Comparison of ENCODE assay signal across 1 cellular context in genomic region chr1:50968884-50969610, GRCh38.
TF ChIP-seq lines count a peak whose summit lies in the region.

No MANE protein-coding gene starts in this region.

TF ChIP-seq in HepG2, 621 proteins besides CTCF, POLR2A, EP300 and RAD21 (continued from another document and continues in another):
- TF ChIP-seq HMGXB3 (CRISPR knock-in tag; IDR thresholded peaks at IDR 0.05; ENCODE audit: borderline replicate concordance) (no peak), THAP11 (CRISPR knock-in tag; IDR thresholded peaks at IDR 0.05) (no peak), PRDM10 (CRISPR knock-in tag; IDR thresholded peaks at IDR 0.05; ENCODE audit: low read depth) (no peak), ZNF724P (CRISPR knock-in tag; IDR thresholded peaks at IDR 0.05; ENCODE audit: borderline replicate concordance) (no peak), ETV6 (CRISPR knock-in tag; conservative IDR thresholded peaks at IDR 0.05) (no peak), ZNF674 (CRISPR knock-in tag; IDR thresholded peaks at IDR 0.05; ENCODE audit: low read depth) (no peak), HOXA9 (CRISPR knock-in tag; IDR thresholded peaks at IDR 0.05; ENCODE audit: borderline replicate concordance) (no peak), ZNF124 (CRISPR knock-in tag; IDR thresholded peaks at IDR 0.05) (no peak), ZXDC (CRISPR knock-in tag; IDR thresholded peaks at IDR 0.05) (no peak), KDM6A (CRISPR knock-in tag; IDR thresholded peaks at IDR 0.05; ENCODE audit: low read depth) (no peak), GTF2F1 (IDR thresholded peaks at IDR 0.05; ENCODE audit: low read length) (no peak), GRHL1 (CRISPR knock-in tag; conservative IDR thresholded peaks at IDR 0.05) (no peak), ZNF550 (CRISPR knock-in tag; IDR thresholded peaks at IDR 0.05; ENCODE audit: borderline replicate concordance) (no peak), YY1 (IDR thresholded peaks at IDR 0.05; ENCODE audit: insufficient read depth, insufficient replicate concordance, low read depth, low read length) (no peak), ZNF841 (CRISPR knock-in tag; IDR thresholded peaks at IDR 0.05; ENCODE audit: borderline replicate concordance) (no peak), ZFP90 (CRISPR knock-in tag; IDR thresholded peaks at IDR 0.05; ENCODE audit: borderline replicate concordance) (no peak), PRPF4 (IDR thresholded peaks at IDR 0.05; ENCODE audit: low read depth, low read length, poor library complexity, severe bottlenecking) (no peak), NFATC3 (CRISPR knock-in tag; IDR thresholded peaks at IDR 0.05) (no peak), ATF4 (CRISPR knock-in tag; IDR thresholded peaks at IDR 0.05) (no peak), IKZF1 (IDR thresholded peaks at IDR 0.05) (no peak), ZNF891 (CRISPR knock-in tag; IDR thresholded peaks at IDR 0.05) (no peak), FOXA3 (CRISPR knock-in tag; IDR thresholded peaks at IDR 0.05) (no peak), ZBTB43 (CRISPR knock-in tag; conservative IDR thresholded peaks at IDR 0.05) (no peak), PLRG1 (conservative IDR thresholded peaks at IDR 0.05) (no peak), GPN1 (CRISPR knock-in tag; IDR thresholded peaks at IDR 0.05; ENCODE audit: borderline replicate concordance) (no peak), ZNF713 (CRISPR knock-in tag; IDR thresholded peaks at IDR 0.05) (no peak), ZBTB34 (CRISPR knock-in tag; IDR thresholded peaks at IDR 0.05) (no peak), ZNF446 (CRISPR knock-in tag; IDR thresholded peaks at IDR 0.05) (no peak; the same call in 1 of the 2 replicates), ZNF17 (CRISPR knock-in tag; IDR thresholded peaks at IDR 0.05) (no peak), TFDP2 (CRISPR knock-in tag; IDR thresholded peaks at IDR 0.05) (no peak), NR2F1 (CRISPR knock-in tag; IDR thresholded peaks at IDR 0.05) (no peak), ZNF589 (CRISPR knock-in tag; conservative IDR thresholded peaks at IDR 0.05) (0 out of 2 replicates have a peak, but pooled peaks have one; percentile 17), ZSCAN20 (CRISPR knock-in tag; IDR thresholded peaks at IDR 0.05; ENCODE audit: borderline replicate concordance) (0 out of 2 replicates have a peak, but pooled peaks have one; percentile 42), ATF2 (CRISPR knock-in tag; IDR thresholded peaks at IDR 0.05) (no peak), EZH2 (conservative IDR thresholded peaks at IDR 0.05; ENCODE audit: low read depth, low read length) (no peak), ZNF768 (CRISPR knock-in tag; IDR thresholded peaks at IDR 0.05) (0 out of 2 replicates have a peak, but pooled peaks have one; percentile 10), PPARG (CRISPR knock-in tag; conservative IDR thresholded peaks at IDR 0.05) (no peak), ZNF598 (CRISPR knock-in tag; IDR thresholded peaks at IDR 0.05; ENCODE audit: borderline replicate concordance) (no peak), THRA (CRISPR knock-in tag; IDR thresholded peaks at IDR 0.05; ENCODE audit: borderline replicate concordance) (no peak)
